15 cellular contexts compared by ENCODE assay signal in genomic region chr9:77714077-77714549, GRCh38.
DNase-seq lines count a peak whose midpoint lies in the region; ATAC-seq and TF ChIP-seq lines count a peak whose summit lies in the region.
"Had no signal": no experiment of that assay in that cellular context is flagged by ENCODE, and none has a peak within 500 bp of the region (broad histone marks: within the 10 kb centered on the region; RNA-seq: fewer than 3 reads in every experiment).

No MANE protein-coding gene starts in this region.

- H2AFZ ChIP-seq in hepatocyte = no peak overlapping the region

- H4K20me1 ChIP-seq in hepatocyte (ENCODE audit: insufficient read depth, poor library complexity, severe bottlenecking) = no peaks in the 10 kb centered on the region

- H3K27ac ChIP-seq in hepatocyte = peak overlapping the region; percentile 73
- peak overlapping the region; percentile 16 for H3K27ac ChIP-seq in urinary bladder (ENCODE audit: low read depth)
- H3K27ac ChIP-seq: SJCRH30, upper lobe of left lung had no signal

- no peaks in the 10 kb centered on the region for H3K27me3 ChIP-seq in hepatocyte
- H3K27me3 ChIP-seq: dorsolateral prefrontal cortex, MG63, SJCRH30, upper lobe of left lung had no signal

- no peak for TF ChIP-seq CTCF in hepatocyte (IDR thresholded peaks at IDR 0.05; ENCODE audit: poor library complexity)

- DNase-seq in NCI-H82 (lab: John Stamatoyannopoulos, UW) (peak; percentile 36), NCI-H82 treated with DMSO at 0.1 percent for 48 hours (lab: John Stamatoyannopoulos, UW; ENCODE audit: unreplicated experiment) (no peak), amniotic stem cell (lab: John Stamatoyannopoulos, UW) (peak; percentile 1), hepatocyte (ENCODE audit: low spot score) (peak; percentile 14), NCI-H1092 treated with DMSO at 0.1 percent for 48 hours (lab: John Stamatoyannopoulos, UW) (no peak)
- no peak for DNase-seq in central memory CD4-positive, alpha-beta T cell
- DNase-seq: dorsolateral prefrontal cortex, MG63, NCI-H510A, SJCRH30, small intestine, upper lobe of left lung had no signal

- no peaks in the 10 kb centered on the region for H3K36me3 ChIP-seq in hepatocyte (replicated peaks; ENCODE audit: insufficient read depth, low read depth)
- no peaks in the 10 kb centered on the region for H3K36me3 ChIP-seq in urinary bladder (ENCODE audit: insufficient read depth)
- H3K36me3 ChIP-seq: MG63, SJCRH30, upper lobe of left lung had no signal

- no peaks in the 10 kb centered on the region for H3K9me2 ChIP-seq in hepatocyte (replicated peaks; ENCODE audit: insufficient read depth)

- H3K79me2 ChIP-seq in hepatocyte = no peaks in the 10 kb centered on the region

- ATAC-seq in HG03139 (IDR thresholded peaks at IDR 0.05; ENCODE audit: unreplicated experiment) = no peak

- H3K9me3 ChIP-seq in hepatocyte (ENCODE audit: low read depth) = no peaks in the 10 kb centered on the region
- H3K9me3 ChIP-seq: upper lobe of left lung had no signal

- H3K4me2 ChIP-seq in hepatocyte = no peak overlapping the region
- H3K4me2 ChIP-seq: A549 had no signal

- H3K4me1 ChIP-seq in hepatocyte (ENCODE audit: insufficient read depth) (peaks cover 22% of the 10 kb centered on the region), urinary bladder (ENCODE audit: insufficient read depth) (no peaks in the 10 kb centered on the region)

- WGBS in hepatocyte (ENCODE audit: low lambda C conversion rate, missing lambda C conversion rate) = 40% methylated on average over 4 of the region's 4 CpGs
- 43% methylated on average over 4 of the region's 4 CpGs for WGBS in urinary bladder

- H3K4me3 ChIP-seq in hepatocyte = no peak overlapping the region
- no peak overlapping the region for H3K4me3 ChIP-seq in urinary bladder (ENCODE audit: low read depth, low read length)
- H3K4me3 ChIP-seq: A549, dorsolateral prefrontal cortex, MG63, SJCRH30, upper lobe of left lung had no signal

Comparison
In these comparisons a context has a peak if more than half of its experiments do, and no peak if none do; other contexts are left out.
1. DNase-seq: peak in NCI-H82 (single experiment), amniotic stem cell (single experiment) and hepatocyte (single experiment); none in NCI-H82 treated with DMSO at 0.1 percent for 48 hours (single experiment), NCI-H1092 treated with DMSO at 0.1 percent for 48 hours (single experiment) and central memory CD4-positive, alpha-beta T cell (single experiment).